13 cellular contexts compared by ENCODE assay signal in the genomic region with DNA sequence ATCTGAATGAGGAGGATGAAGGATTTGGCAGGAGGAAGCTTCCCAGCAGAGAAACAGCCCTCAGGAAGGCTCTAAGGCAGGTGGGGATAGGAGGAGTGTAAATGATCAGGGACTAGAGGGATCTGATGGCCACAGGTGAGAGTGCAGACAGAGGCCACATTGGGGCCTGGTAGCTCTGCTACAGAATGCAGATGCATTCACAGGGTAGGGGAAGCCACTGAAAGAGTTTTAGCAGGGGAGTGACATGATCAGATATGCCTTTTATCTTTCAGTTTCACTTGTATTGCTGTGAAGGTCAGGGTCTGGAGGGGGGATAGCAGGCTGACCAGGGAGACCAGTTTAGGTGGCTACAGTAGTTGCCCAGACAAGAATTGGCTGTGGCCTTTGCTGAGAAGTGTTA. TPM values are rescaled to one million over a fixed set of nuclear protein-coding genes. Genes with fewer than 3 reads are reported as not detected.
DNase-seq lines count a peak whose midpoint lies in the region; ATAC-seq and TF ChIP-seq lines count a peak whose summit lies in the region.
"Had no signal": no experiment of that assay in that cellular context is flagged by ENCODE, and none has a peak within 500 bp of the region (broad histone marks: within the 10 kb centered on the region; RNA-seq: fewer than 3 reads in every experiment).

No MANE protein-coding gene starts in this region.

- H3K36me3 Mint-ChIP-seq in activated CD8-positive, alpha-beta T cell treated with anti-CD3 and anti-CD28 coated beads, Interleukin-2, amount 10 ng/mL, durations not matched to agents 7 days and 5 days (ENCODE audit: low read depth) = peaks cover 29% of the 10 kb centered on the region
- H3K36me3 Mint-ChIP-seq in HFFc6 (ENCODE audit: low read depth) = peaks cover 14% of the 10 kb centered on the region

- peaks cover 60% of the 10 kb centered on the region for H3K4me1 ChIP-seq in cardiac muscle cell (ENCODE audit: low read depth)
- H3K4me1 ChIP-seq in stomach smooth muscle (ENCODE audit: control insufficient read depth, insufficient read depth, low read length) = peaks cover 22% of the 10 kb centered on the region

- POLR2A ChIA-PET in activated CD8-positive, alpha-beta T cell treated with anti-CD3 and anti-CD28 coated beads, Interleukin-2, amount 10 ng/mL, durations not matched to agents 7 days and 5 days (lab: Charles Lee) = interaction anchor here (0.7 to 1.4 kb wide), 4 partner anchors 28 to 32 kb away, joined by 3 to 7 read pairs (median 4); a partner anchor contains a TSS

- TF ChIP-seq CTCF in cardiac muscle cell (IDR thresholded peaks at IDR 0.05; ENCODE audit: low read depth, low read length) = no peak
- TF ChIP-seq CTCF in HFFc6 (IDR thresholded peaks at IDR 0.05) = no peak

- CTCF ChIA-PET in activated CD8-positive, alpha-beta T cell treated with anti-CD3 and anti-CD28 coated beads, Interleukin-2, amount 10 ng/mL, durations not matched to agents 7 days and 5 days (lab: Charles Lee) = interaction anchor here (2.1 kb wide), 1 partner anchor 27 kb away, joined by 9 read pairs; a partner anchor contains a TSS

- peak overlapping the region; percentile 97 for H3K4me3 Mint-ChIP-seq in activated CD8-positive, alpha-beta T cell treated with anti-CD3 and anti-CD28 coated beads, Interleukin-2, amount 10 ng/mL, durations not matched to agents 7 days and 5 days
- no peak overlapping the region for H3K4me3 Mint-ChIP-seq in HFFc6

- H3K9me3 ChIP-seq in cardiac muscle cell (ENCODE audit: low read depth) (no peaks in the 10 kb centered on the region), stomach smooth muscle (ENCODE audit: control insufficient read depth in 2 of 2, low read length in 2 of 2) (no peaks in the 10 kb centered on the region)

- peak overlapping the region; percentile 78 for H3K27ac Mint-ChIP-seq in activated CD8-positive, alpha-beta T cell treated with anti-CD3 and anti-CD28 coated beads, Interleukin-2, amount 10 ng/mL, durations not matched to agents 7 days and 5 days
- no peak overlapping the region for H3K27ac Mint-ChIP-seq in HFFc6

- no peak for DNase-seq in cardiac muscle cell (ENCODE audit: low read depth in 1 of 2, low spot score in 1 of 2)
- DNase-seq in Right ventricle myocardium inferior (ENCODE audit: missing footprints) = no peak
- peak; percentile 31 for DNase-seq in activated CD8-positive, alpha-beta T cell treated with anti-CD3 and anti-CD28 coated beads, Interleukin-2, amount 10 ng/mL, durations not matched to agents 7 days and 5 days
- DNase-seq in NCI-H2029 (lab: John Stamatoyannopoulos, UW) = no peak
- DNase-seq in NCI-H82 (lab: John Stamatoyannopoulos, UW) = no peak
- no peak for DNase-seq in HFFc6
- DNase-seq: activated CD8-positive, alpha-beta memory T cell treated with anti-CD3 and anti-CD28 coated beads for 24 hours; caudate nucleus; HCEC 1CT; kidney glomerular epithelial cell; NCI-H2081 treated with DMSO at 0.1 percent for 48 hours had no signal

- no peak for ATAC-seq in Right ventricle myocardium inferior
- peak; percentile 32 for ATAC-seq in HG02885 (IDR thresholded peaks at IDR 0.05; ENCODE audit: poor library complexity, unreplicated experiment)
- peak; percentile 7 for ATAC-seq in activated CD8-positive, alpha-beta T cell treated with anti-CD3 and anti-CD28 coated beads, Interleukin-2, amount 10 ng/mL, durations not matched to agents 7 days and 5 days

- peak overlapping the region; percentile 9 to 47 for H3K9ac ChIP-seq in stomach smooth muscle (ENCODE audit: low read length in 2 of 2)

- H3K4me3 ChIP-seq in cardiac muscle cell (no peak overlapping the region), stomach smooth muscle (ENCODE audit: low read length in 2 of 2) (no peak overlapping the region)

- H3K4me1 Mint-ChIP-seq in activated CD8-positive, alpha-beta T cell treated with anti-CD3 and anti-CD28 coated beads, Interleukin-2, amount 10 ng/mL, durations not matched to agents 7 days and 5 days (ENCODE audit: low read depth) = peaks cover 50% of the 10 kb centered on the region
- peaks cover 35% of the 10 kb centered on the region for H3K4me1 Mint-ChIP-seq in HFFc6 (ENCODE audit: low read depth)

- no peaks in the 10 kb centered on the region for H3K9me3 Mint-ChIP-seq in activated CD8-positive, alpha-beta T cell treated with anti-CD3 and anti-CD28 coated beads, Interleukin-2, amount 10 ng/mL, durations not matched to agents 7 days and 5 days (ENCODE audit: insufficient read depth)
- no peaks in the 10 kb centered on the region for H3K9me3 Mint-ChIP-seq in HFFc6

- H3K36me3 ChIP-seq in cardiac muscle cell (no peaks in the 10 kb centered on the region), stomach smooth muscle (ENCODE audit: control insufficient read depth in 2 of 2, insufficient read depth in 2 of 2, low read length in 2 of 2) (no peaks in the 10 kb centered on the region)

- intact Hi-C loops in Right ventricle myocardium inferior (cut with DNase I) = no loop called here

- no peaks in the 10 kb centered on the region for H3K27me3 Mint-ChIP-seq in activated CD8-positive, alpha-beta T cell treated with anti-CD3 and anti-CD28 coated beads, Interleukin-2, amount 10 ng/mL, durations not matched to agents 7 days and 5 days (ENCODE audit: low read depth)
- H3K27me3 Mint-ChIP-seq in HFFc6 (ENCODE audit: insufficient read depth) = no peaks in the 10 kb centered on the region; the same call in 1 of the 2 replicates

- H3K27me3 ChIP-seq in cardiac muscle cell (no peaks in the 10 kb centered on the region), stomach smooth muscle (ENCODE audit: control insufficient read depth in 1 of 2, insufficient read depth in 2 of 2, low read length in 2 of 2) (no peaks in the 10 kb centered on the region)

- peak overlapping the region; percentile 59 for H3K27ac ChIP-seq in cardiac muscle cell
- no peak overlapping the region for H3K27ac ChIP-seq in stomach smooth muscle (ENCODE audit: low read length)

RNA-seq across cellular contexts. Expression of a gene that starts 3.0 kb away (rescaled TPM):
- total RNA-seq in cardiac muscle cell (184 and 200 TPM in 2 replicates), Right ventricle myocardium inferior (52.8 TPM)
- polyA plus RNA-seq in cardiac muscle cell = 69.4 and 73.5 TPM in 2 replicates
- total RNA-seq in activated CD8-positive, alpha-beta T cell treated with anti-CD3 and anti-CD28 coated beads, Interleukin-2, amount 10 ng/mL, durations not matched to agents 7 days and 5 days = 10 to 100 TPM; 42.6 to 46.7 TPM
- 100 to 1,000 TPM; 106 to 127 (median 125) TPM for total RNA-seq in HFFc6 (2021; fragmentation: NEBNext Ultra II Directional; extraction: Animal tissue kit (Norgen Biotek cat#: 25700))

RNA-seq across cellular contexts. Expression of a gene that starts 27.8 kb away (rescaled TPM):
- total RNA-seq in cardiac muscle cell = 6.4 and 9.8 TPM in 2 replicates
- polyA plus RNA-seq in cardiac muscle cell = 13.0 and 15.3 TPM in 2 replicates
- total RNA-seq in Right ventricle myocardium inferior = 24.7 TPM
- 10 to 100 TPM; 11.3 to 14.4 TPM for total RNA-seq in activated CD8-positive, alpha-beta T cell treated with anti-CD3 and anti-CD28 coated beads, Interleukin-2, amount 10 ng/mL, durations not matched to agents 7 days and 5 days
- 10 to 100 TPM in 3 of 6 experiments, 1 to 10 TPM in 3; 8.6 to 11.4 (median 10.0) TPM for total RNA-seq in HFFc6 (2021; fragmentation: NEBNext Ultra II Directional; extraction: Animal tissue kit (Norgen Biotek cat#: 25700))

RNA-seq across cellular contexts. Expression of a gene that starts 31.4 kb away (rescaled TPM):
- total RNA-seq in cardiac muscle cell (57.4 and 57.9 TPM in 2 replicates), Right ventricle myocardium inferior (21.9 TPM)
- polyA plus RNA-seq in cardiac muscle cell = 49.5 and 62.5 TPM in 2 replicates
- total RNA-seq in activated CD8-positive, alpha-beta T cell treated with anti-CD3 and anti-CD28 coated beads, Interleukin-2, amount 10 ng/mL, durations not matched to agents 7 days and 5 days = 10 to 100 TPM; 25.8 to 30.5 TPM
- total RNA-seq in HFFc6 (2021; fragmentation: NEBNext Ultra II Directional; extraction: Animal tissue kit (Norgen Biotek cat#: 25700)) = 10 to 100 TPM; 48.8 to 61.5 (median 57.6) TPM
